Comparison of ENCODE assay signal across 8 cellular contexts in the genomic region with DNA sequence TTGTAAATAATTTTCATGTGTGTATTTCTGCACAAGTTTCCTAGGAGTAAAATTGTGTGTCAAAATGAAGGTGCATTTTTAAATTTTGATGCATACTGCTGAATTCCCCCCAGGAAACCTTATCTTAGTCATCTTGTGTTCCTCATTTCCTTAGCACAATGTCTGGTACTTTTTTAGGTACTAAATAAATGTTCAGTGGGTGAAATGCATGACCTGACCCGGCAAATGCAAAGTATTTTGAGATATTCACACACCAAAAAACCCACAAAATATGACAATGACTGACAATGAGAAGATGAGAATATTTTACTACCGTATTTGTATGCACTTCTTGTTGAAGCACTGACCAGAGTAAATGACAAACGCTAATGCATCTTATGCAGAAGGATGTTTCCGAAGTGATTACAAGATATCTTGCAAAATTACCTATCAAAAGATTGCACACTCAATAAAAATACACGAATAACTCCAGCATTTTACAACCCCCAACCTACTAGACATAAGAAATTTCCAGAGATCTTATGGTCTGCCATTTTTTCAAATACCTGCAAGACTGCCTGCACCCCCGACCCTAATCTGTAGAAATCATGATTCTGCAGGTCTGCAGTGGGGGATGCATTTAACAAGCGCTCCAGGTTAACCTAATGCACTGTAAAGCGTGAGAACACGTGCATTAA. TPM values are rescaled to one million over a fixed set of nuclear protein-coding genes. Genes with fewer than 3 reads are reported as not detected.
DNase-seq lines count a peak whose midpoint lies in the region; ATAC-seq and TF ChIP-seq lines count a peak whose summit lies in the region.

No MANE protein-coding gene starts in this region.

- H3K4me3 Mint-ChIP-seq in brain (peak overlapping the region; percentile 88 to 94 (median 94)), mesothelial cell of epicardium (peak overlapping the region; percentile 89)

- peak; percentile 7 for ATAC-seq in HG03571 (IDR thresholded peaks at IDR 0.05; ENCODE audit: unreplicated experiment)
- no peak for ATAC-seq in GM19452 (IDR thresholded peaks at IDR 0.05; ENCODE audit: unreplicated experiment)
- no peak for ATAC-seq in GM19324 (IDR thresholded peaks at IDR 0.05; ENCODE audit: low FRiP score, unreplicated experiment)

- in situ Hi-C loops in GM13976 (cut with MboI; ENCODE audit: low sequenced_read_pairs, unreplicated experiment) = no loop called here

- peak overlapping the region; percentile 82 to 97 (median 90) for H3K27ac Mint-ChIP-seq in brain
- H3K27ac Mint-ChIP-seq in mesothelial cell of epicardium = peak overlapping the region; percentile 93

- peaks cover 29% of the 10 kb centered on the region for H3K36me3 Mint-ChIP-seq in brain
- H3K36me3 Mint-ChIP-seq in mesothelial cell of epicardium = peaks cover 7% of the 10 kb centered on the region

- peaks cover 43% of the 10 kb centered on the region for H3K4me1 Mint-ChIP-seq in brain
- peaks cover 25% of the 10 kb centered on the region for H3K4me1 Mint-ChIP-seq in mesothelial cell of epicardium

- TF ChIP-seq CTCF in GM13976 (IDR thresholded peaks at IDR 0.05; ENCODE audit: borderline replicate concordance, control extremely low read depth, extremely low read depth, insufficient read depth, missing control alignments) = no peak
- TF ChIP-seq CTCF in brain (conservative IDR thresholded peaks at IDR 0.05) = no peak
- TF ChIP-seq CTCF in mesothelial cell of epicardium (IDR thresholded peaks at IDR 0.05; ENCODE audit: unreplicated experiment) = no peak

- H3K27me3 Mint-ChIP-seq in brain (peaks cover 24% of the 10 kb centered on the region), mesothelial cell of epicardium (ENCODE audit: low read depth) (peaks cover 25% of the 10 kb centered on the region)

- H3K9me3 Mint-ChIP-seq in brain (no peaks in the 10 kb centered on the region), mesothelial cell of epicardium (no peaks in the 10 kb centered on the region)

- DNase-seq in GM13976 (ENCODE audit: low spot score) (peak; percentile 47), mesothelial cell of epicardium (ENCODE audit: low spot score in 2 of 2, unreplicated experiment in 2 of 2) (no peak), anterior cingulate cortex (lab: John Stamatoyannopoulos, UW) (no peak)
- no peak for DNase-seq in stimulated activated CD4-positive, alpha-beta T cell treated with anti-CD3 and anti-CD28 coated beads, Interleukin-12 subunit alpha, Interleukin-12 subunit beta, amount 100 ng/mL, for 4 hours

RNA-seq across cellular contexts. Expression of gene PRKAB1, which starts 0.9 kb away (rescaled TPM):
- polyA plus RNA-seq in brain (ENCODE audit: insufficient read depth, low read depth, low replicate concordance) = 35.2 TPM
- total RNA-seq in mesothelial cell of epicardium = 27.6 to 33.9 TPM (median 30.5 TPM) in 3 replicates
